2 cellular contexts compared by ENCODE assay signal in the genomic region with DNA sequence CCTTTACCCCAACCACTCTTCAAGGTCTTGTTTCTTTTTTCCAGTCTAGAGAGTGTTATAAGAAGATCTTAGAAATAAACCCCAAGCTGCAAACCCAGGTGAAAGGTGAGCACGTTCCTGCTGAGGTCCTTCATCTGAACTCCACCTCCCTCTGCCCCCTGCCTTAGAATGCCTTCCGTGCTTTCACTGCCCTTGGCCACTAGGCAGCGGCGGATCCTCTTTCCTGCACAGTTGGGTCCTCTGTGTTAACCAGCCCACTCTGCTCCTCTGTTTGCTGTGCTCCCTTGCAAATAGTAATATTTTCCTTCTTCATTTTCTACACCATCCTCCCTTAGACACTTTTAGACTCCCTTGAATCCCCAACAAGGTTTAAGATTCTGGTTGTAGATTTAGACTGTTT.
TF ChIP-seq lines count a peak whose summit lies in the region.

No MANE protein-coding gene starts in this region.

TF ChIP-seq in SK-N-SH, 30 proteins besides CTCF, POLR2A, EP300 and RAD21 (continued from another document):
- TF ChIP-seq REST (IDR thresholded peaks at IDR 0.05; ENCODE audit: low read depth, low read length) (no peak), ELF1 (IDR thresholded peaks at IDR 0.05) (no peak), MXI1 (IDR thresholded peaks at IDR 0.05; ENCODE audit: low read depth, low read length) (no peak), GABPA (IDR thresholded peaks at IDR 0.05; ENCODE audit: low read depth) (no peak), RFX5 (IDR thresholded peaks at IDR 0.05; ENCODE audit: low read length) (no peak), SIN3A (IDR thresholded peaks at IDR 0.05; ENCODE audit: borderline replicate concordance, low read depth, low read length) (no peak)
- TF ChIP-seq, protein P1, sequence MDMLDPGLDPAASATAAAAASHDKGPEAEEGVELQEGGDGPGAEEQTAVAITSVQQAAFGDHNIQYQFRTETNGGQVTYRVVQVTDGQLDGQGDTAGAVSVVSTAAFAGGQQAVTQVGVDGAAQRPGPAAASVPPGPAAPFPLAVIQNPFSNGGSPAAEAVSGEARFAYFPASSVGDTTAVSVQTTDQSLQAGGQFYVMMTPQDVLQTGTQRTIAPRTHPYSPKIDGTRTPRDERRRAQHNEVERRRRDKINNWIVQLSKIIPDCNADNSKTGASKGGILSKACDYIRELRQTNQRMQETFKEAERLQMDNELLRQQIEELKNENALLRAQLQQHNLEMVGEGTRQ (IDR thresholded peaks at IDR 0.05; ENCODE audit: borderline replicate concordance, low read depth, low read length) = no peak

TF ChIP-seq in SK-N-SH treated with all-trans-retinoic acid at 6 μM for 48 hours, 23 proteins besides CTCF, POLR2A, EP300 and RAD21 (continued from another document):
- no peak for TF ChIP-seq CSDC2 (CRISPR knock-in tag; IDR thresholded peaks at IDR 0.05)
- no peak for TF ChIP-seq TCF4 (CRISPR knock-in tag; IDR thresholded peaks at IDR 0.05; ENCODE audit: borderline replicate concordance)
- TF ChIP-seq GLIS3 (CRISPR knock-in tag; IDR thresholded peaks at IDR 0.05) = no peak
- no peak for TF ChIP-seq TOX (CRISPR knock-in tag; IDR thresholded peaks at IDR 0.05; ENCODE audit: borderline replicate concordance)
- no peak for TF ChIP-seq ZC3H10 (CRISPR knock-in tag; IDR thresholded peaks at IDR 0.05)
- no peak for TF ChIP-seq ESRRG (CRISPR knock-in tag; IDR thresholded peaks at IDR 0.05)
- TF ChIP-seq RARB (CRISPR knock-in tag; IDR thresholded peaks at IDR 0.05) = no peak
- TF ChIP-seq PPARA (CRISPR knock-in tag; IDR thresholded peaks at IDR 0.05; ENCODE audit: borderline replicate concordance) = no peak
- TF ChIP-seq, protein P2, sequence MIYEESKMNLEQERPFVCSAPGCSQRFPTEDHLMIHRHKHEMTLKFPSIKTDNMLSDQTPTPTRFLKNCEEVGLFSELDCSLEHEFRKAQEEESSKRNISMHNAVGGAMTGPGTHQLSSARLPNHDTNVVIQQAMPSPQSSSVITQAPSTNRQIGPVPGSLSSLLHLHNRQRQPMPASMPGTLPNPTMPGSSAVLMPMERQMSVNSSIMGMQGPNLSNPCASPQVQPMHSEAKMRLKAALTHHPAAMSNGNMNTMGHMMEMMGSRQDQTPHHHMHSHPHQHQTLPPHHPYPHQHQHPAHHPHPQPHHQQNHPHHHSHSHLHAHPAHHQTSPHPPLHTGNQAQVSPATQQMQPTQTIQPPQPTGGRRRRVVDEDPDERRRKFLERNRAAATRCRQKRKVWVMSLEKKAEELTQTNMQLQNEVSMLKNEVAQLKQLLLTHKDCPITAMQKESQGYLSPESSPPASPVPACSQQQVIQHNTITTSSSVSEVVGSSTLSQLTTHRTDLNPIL (CRISPR knock-in tag; IDR thresholded peaks at IDR 0.05; ENCODE audit: low read depth) = no peak
- no peak for TF ChIP-seq SNAI2 (CRISPR knock-in tag; IDR thresholded peaks at IDR 0.05)
- no peak for TF ChIP-seq BACH2 (CRISPR knock-in tag; IDR thresholded peaks at IDR 0.05; ENCODE audit: borderline replicate concordance)
- TF ChIP-seq ZNF8 (CRISPR knock-in tag; IDR thresholded peaks at IDR 0.05) = no peak
- TF ChIP-seq, protein P3, sequence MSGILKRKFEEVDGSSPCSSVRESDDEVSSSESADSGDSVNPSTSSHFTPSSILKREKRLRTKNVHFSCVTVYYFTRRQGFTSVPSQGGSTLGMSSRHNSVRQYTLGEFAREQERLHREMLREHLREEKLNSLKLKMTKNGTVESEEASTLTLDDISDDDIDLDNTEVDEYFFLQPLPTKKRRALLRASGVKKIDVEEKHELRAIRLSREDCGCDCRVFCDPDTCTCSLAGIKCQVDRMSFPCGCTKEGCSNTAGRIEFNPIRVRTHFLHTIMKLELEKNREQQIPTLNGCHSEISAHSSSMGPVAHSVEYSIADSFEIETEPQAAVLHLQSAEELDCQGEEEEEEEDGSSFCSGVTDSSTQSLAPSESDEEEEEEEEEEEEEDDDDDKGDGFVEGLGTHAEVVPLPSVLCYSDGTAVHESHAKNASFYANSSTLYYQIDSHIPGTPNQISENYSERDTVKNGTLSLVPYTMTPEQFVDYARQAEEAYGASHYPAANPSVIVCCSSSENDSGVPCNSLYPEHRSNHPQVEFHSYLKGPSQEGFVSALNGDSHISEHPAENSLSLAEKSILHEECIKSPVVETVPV (CRISPR knock-in tag; IDR thresholded peaks at IDR 0.05) = no peak
TF ChIP-seq in SK-N-SH treated with all-trans-retinoic acid at 6 μM for 48 hours: peak in this region for 0.
